14 cellular contexts compared by ENCODE assay signal in genomic region chr12:30661210-30661609, GRCh38. TPM values are rescaled to one million over a fixed set of nuclear protein-coding genes. Genes with fewer than 3 reads are reported as not detected.
DNase-seq lines count a peak whose midpoint lies in the region; ATAC-seq and TF ChIP-seq lines count a peak whose summit lies in the region.
"Had no signal": no experiment of that assay in that cellular context is flagged by ENCODE, and none has a peak within 500 bp of the region (broad histone marks: within the 10 kb centered on the region; RNA-seq: fewer than 3 reads in every experiment).

No MANE protein-coding gene starts in this region.

- H3K4me1 ChIP-seq in lower lobe of right lung: no peaks in the 10 kb centered on the region
- H3K4me1 ChIP-seq: BLaER1 had no signal

- intact Hi-C loops in lower lobe of right lung (cut with DNase I): no loop called here

- no peaks in the 10 kb centered on the region for H3K9me3 ChIP-seq in lower lobe of right lung
- H3K9me3 ChIP-seq: A549, BLaER1 had no signal

- TF ChIP-seq CTCF in lower lobe of right lung (IDR thresholded peaks at IDR 0.05): no peak

- ATAC-seq in GM18861 (IDR thresholded peaks at IDR 0.05; ENCODE audit: unreplicated experiment) (peak; percentile 70), HG03460 (IDR thresholded peaks at IDR 0.05; ENCODE audit: unreplicated experiment) (peak; percentile 52), lower lobe of right lung (no peak)
- ATAC-seq: A549, GM12878, HCT116 had no signal

- H3K36me3 ChIP-seq in lower lobe of right lung: peaks cover 94% of the 10 kb centered on the region

- no peak overlapping the region for H3K27ac ChIP-seq in lower lobe of right lung
- H3K27ac ChIP-seq: A549, BLaER1, GM23248 had no signal

- H3K4me3 ChIP-seq in lower lobe of right lung: no peak overlapping the region
- H3K4me3 ChIP-seq: A549, BLaER1, GM12878, GM23248 had no signal

- DNase-seq in kidney tubule cell (ENCODE audit: low spot score) (peak; percentile 16), NCI-H446 (lab: John Stamatoyannopoulos, UW) (no peak), ecto neural progenitor cell (ENCODE audit: low spot score) (no peak), lower lobe of right lung (no peak)
- DNase-seq: Calu3, DMS 273 treated with DMSO at 0.1 percent for 48 hours, DMS79, GM23248 had no signal

- H3K27me3 ChIP-seq in lower lobe of right lung (ENCODE audit: low read depth): no peaks in the 10 kb centered on the region
- H3K27me3 ChIP-seq: BLaER1 had no signal

RNA-seq across cellular contexts. Expression of gene IPO8, which starts 34.5 kb away (rescaled TPM):
- 51.0 TPM for total RNA-seq in lower lobe of right lung

Comparison
In these comparisons a context has a peak if more than half of its experiments do, and no peak if none do; other contexts are left out.
1. ATAC-seq: peak in GM18861 (single experiment) and HG03460 (single experiment); none in lower lobe of right lung (0 of 2).